In genomic region chr3:45165497-45166282, GRCh38 we compare ENCODE assay signal across 1 cellular context.
TF ChIP-seq lines count a peak whose summit lies in the region.

No MANE protein-coding gene starts in this region.

TF ChIP-seq in A549, 52 proteins besides CTCF, POLR2A, EP300 and RAD21 (continued from another document):
- no peak for TF ChIP-seq USF2 (IDR thresholded peaks at IDR 0.05)
- TF ChIP-seq FOXS1 (CRISPR knock-in tag; IDR thresholded peaks at IDR 0.05), result no peak
- no peak for TF ChIP-seq EHMT2 (IDR thresholded peaks at IDR 0.05; ENCODE audit: low read depth)
- TF ChIP-seq KDM1A (IDR thresholded peaks at IDR 0.05; ENCODE audit: low read depth), result no peak
- TF ChIP-seq SMC3 (IDR thresholded peaks at IDR 0.05), result no peak
